ENCODE assay signal across 1 cellular context in the genomic region with DNA sequence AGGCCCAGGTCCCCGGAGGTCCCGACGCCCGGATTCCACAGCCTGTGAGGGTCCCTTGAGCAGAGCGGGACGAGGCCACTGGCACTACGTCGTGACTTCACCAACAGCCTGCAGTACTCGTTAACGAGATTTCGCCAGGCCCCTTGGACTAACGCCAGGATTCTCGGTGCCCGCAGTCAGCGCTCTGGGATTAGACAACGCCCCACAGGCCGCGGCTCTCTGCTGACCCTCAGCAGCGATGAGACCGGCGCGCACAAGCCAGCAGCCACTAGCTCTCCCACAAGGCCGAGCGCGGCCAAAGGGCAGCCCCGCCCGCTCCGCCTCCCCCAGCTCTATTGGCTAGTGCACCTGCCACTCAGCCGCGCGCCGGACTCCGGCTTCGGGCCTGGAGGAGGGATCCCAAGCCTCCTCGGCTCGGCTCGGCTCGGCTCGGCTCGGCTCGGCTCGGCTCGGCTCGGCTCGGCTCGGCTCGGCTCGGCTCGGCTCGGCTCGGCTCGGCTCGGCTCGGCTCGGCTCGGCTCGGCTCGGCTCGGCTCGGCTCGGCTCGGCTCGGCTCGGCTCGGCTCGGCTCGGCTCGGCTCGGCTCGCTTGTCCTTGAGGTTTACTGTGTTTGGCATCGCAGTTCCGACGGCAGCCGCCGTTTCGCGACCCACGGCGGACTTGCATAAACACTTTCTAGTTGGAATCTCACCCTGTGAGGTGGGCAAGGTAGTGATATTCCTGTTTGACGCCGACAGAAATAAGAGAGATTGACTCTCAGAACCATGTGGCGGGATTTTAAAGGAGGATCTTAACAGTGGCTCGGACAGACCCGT.
TF ChIP-seq lines count a peak whose summit lies in the region.

No MANE protein-coding gene starts in this region.

TF ChIP-seq in GM12878, 131 proteins besides CTCF, POLR2A, EP300 and RAD21 (continued from another document):
- TF ChIP-seq, protein P1, sequence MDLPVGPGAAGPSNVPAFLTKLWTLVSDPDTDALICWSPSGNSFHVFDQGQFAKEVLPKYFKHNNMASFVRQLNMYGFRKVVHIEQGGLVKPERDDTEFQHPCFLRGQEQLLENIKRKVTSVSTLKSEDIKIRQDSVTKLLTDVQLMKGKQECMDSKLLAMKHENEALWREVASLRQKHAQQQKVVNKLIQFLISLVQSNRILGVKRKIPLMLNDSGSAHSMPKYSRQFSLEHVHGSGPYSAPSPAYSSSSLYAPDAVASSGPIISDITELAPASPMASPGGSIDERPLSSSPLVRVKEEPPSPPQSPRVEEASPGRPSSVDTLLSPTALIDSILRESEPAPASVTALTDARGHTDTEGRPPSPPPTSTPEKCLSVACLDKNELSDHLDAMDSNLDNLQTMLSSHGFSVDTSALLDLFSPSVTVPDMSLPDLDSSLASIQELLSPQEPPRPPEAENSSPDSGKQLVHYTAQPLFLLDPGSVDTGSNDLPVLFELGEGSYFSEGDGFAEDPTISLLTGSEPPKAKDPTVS (IDR thresholded peaks at IDR 0.05; ENCODE audit: low read depth, low read length) = no peak
- TF ChIP-seq SREBF1 (IDR thresholded peaks at IDR 0.05; ENCODE audit: low read length) (no peak), DPF2 (IDR thresholded peaks at IDR 0.05) (peak; percentile 96), MEF2A (IDR thresholded peaks at IDR 0.05; ENCODE audit: insufficient read depth, low read depth, low read length) (no peak), SMC3 (IDR thresholded peaks at IDR 0.05; ENCODE audit: borderline replicate concordance, low read length) (no peak), ZBTB11 (CRISPR knock-in tag; IDR thresholded peaks at IDR 0.05) (no peak), ASH2L (IDR thresholded peaks at IDR 0.05; ENCODE audit: borderline replicate concordance, low read depth) (no peak), SPI1 (IDR thresholded peaks at IDR 0.05; ENCODE audit: borderline replicate concordance, insufficient read depth, low read depth, low read length) (no peak), NFXL1 (IDR thresholded peaks at IDR 0.05; ENCODE audit: borderline replicate concordance) (no peak), ZNF217 (IDR thresholded peaks at IDR 0.05) (no peak), MTA2 (IDR thresholded peaks at IDR 0.05; ENCODE audit: low read depth) (no peak), NR2F1 (conservative IDR thresholded peaks at IDR 0.05) (peak; percentile 92), BCL3 (IDR thresholded peaks at IDR 0.05; ENCODE audit: borderline replicate concordance, insufficient read depth, low read depth, low read length, poor library complexity, severe bottlenecking) (no peak)
- TF ChIP-seq, protein P2, sequence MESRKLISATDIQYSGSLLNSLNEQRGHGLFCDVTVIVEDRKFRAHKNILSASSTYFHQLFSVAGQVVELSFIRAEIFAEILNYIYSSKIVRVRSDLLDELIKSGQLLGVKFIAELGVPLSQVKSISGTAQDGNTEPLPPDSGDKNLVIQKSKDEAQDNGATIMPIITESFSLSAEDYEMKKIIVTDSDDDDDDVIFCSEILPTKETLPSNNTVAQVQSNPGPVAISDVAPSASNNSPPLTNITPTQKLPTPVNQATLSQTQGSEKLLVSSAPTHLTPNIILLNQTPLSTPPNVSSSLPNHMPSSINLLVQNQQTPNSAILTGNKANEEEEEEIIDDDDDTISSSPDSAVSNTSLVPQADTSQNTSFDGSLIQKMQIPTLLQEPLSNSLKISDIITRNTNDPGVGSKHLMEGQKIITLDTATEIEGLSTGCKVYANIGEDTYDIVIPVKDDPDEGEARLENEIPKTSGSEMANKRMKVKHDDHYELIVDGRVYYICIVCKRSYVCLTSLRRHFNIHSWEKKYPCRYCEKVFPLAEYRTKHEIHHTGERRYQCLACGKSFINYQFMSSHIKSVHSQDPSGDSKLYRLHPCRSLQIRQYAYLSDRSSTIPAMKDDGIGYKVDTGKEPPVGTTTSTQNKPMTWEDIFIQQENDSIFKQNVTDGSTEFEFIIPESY (IDR thresholded peaks at IDR 0.05) = no peak
